Comparison of ENCODE assay signal across 19 cellular contexts in the genomic region with DNA sequence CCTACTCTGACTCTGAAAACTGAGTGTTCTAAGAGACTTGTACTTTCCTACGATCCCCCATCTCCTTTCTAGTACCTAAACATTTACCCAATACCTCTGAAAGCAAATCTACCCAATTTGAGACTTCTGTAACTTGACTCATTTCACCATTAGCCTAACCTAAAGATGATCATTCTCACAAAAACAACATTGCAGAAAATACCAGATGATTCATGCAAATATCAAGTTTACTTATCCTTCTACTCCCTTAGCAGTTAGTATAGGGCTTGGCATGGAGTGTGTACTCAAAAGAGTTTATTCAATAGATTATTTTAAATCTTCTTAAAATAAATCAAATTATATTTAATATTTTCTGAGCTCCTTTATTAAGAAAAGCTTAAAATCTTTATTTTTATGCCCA.
DNase-seq lines count a peak whose midpoint lies in the region; ATAC-seq and TF ChIP-seq lines count a peak whose summit lies in the region.
"Had no signal": no experiment of that assay in that cellular context is flagged by ENCODE, and none has a peak within 500 bp of the region (broad histone marks: within the 10 kb centered on the region; RNA-seq: fewer than 3 reads in every experiment).

No MANE protein-coding gene starts in this region.

- H3K36me3 Mint-ChIP-seq in CD4-positive, alpha-beta memory T cell, result no peaks in the 10 kb centered on the region
- H3K36me3 Mint-ChIP-seq: CD8-positive, alpha-beta T cell had no signal

- H3K9me3 ChIP-seq in PC-3 (ENCODE audit: low read length) (no peaks in the 10 kb centered on the region), adipocyte (ENCODE audit: control insufficient read depth, low read length) (peaks cover 5% of the 10 kb centered on the region)
- H3K9me3 ChIP-seq in CD4-positive, alpha-beta memory T cell (ENCODE audit: control insufficient read depth in 1 of 2, low read length in 2 of 2), result no peaks in the 10 kb centered on the region
- H3K9me3 ChIP-seq: A549, Caco-2 had no signal

- no peaks in the 10 kb centered on the region for H3K4me1 ChIP-seq in PC-3 (ENCODE audit: insufficient read depth, low read length)
- no peaks in the 10 kb centered on the region for H3K4me1 ChIP-seq in adipocyte (ENCODE audit: control insufficient read depth, insufficient read depth, low read length)
- H3K4me1 ChIP-seq in CD4-positive, alpha-beta memory T cell (ENCODE audit: insufficient read depth, low read length), result no peaks in the 10 kb centered on the region
- H3K4me1 ChIP-seq: A549, Caco-2 had no signal

- POLR2A ChIA-PET in PC-3 (lab: Charles Lee; ENCODE audit: unreplicated experiment), result no interaction called here
- POLR2A ChIA-PET in CD4-positive, alpha-beta memory T cell (lab: Charles Lee; ENCODE audit: partially characterized antibody), result no interaction called here

- H3K4me3 ChIP-seq in PC-3 (ENCODE audit: low read length) (no peak overlapping the region), adipocyte (ENCODE audit: low read length) (no peak overlapping the region), epithelial cell of esophagus (ENCODE audit: low read length) (no peak overlapping the region)
- H3K4me3 ChIP-seq in CD4-positive, alpha-beta memory T cell (ENCODE audit: low read length in 2 of 2), result no peak overlapping the region
- H3K4me3 ChIP-seq: A549, GM12878, GM23248 had no signal

- CTCF ChIA-PET in PC-3 (lab: Charles Lee), result no interaction called here
- CTCF ChIA-PET in CD4-positive, alpha-beta memory T cell (lab: Charles Lee; ENCODE audit: partially characterized antibody), result no interaction called here

- H3K27ac Mint-ChIP-seq in CD4-positive, alpha-beta memory T cell, result peak overlapping the region in 1 of 7 donors; percentile 5
- H3K27ac Mint-ChIP-seq: CD8-positive, alpha-beta T cell had no signal

- intact Hi-C loops in PC-3 (cut with micrococcal nuclease), result no loop called here
- intact Hi-C loops in CD4-positive, alpha-beta memory T cell (cut with micrococcal nuclease), result no loop called here

- no peak overlapping the region for H2AFZ ChIP-seq in PC-3 (ENCODE audit: low read length)
- H2AFZ ChIP-seq: GM23248 had no signal

- H4K20me1 ChIP-seq in PC-3 (ENCODE audit: low read length), result no peaks in the 10 kb centered on the region

- no peaks in the 10 kb centered on the region for H3K9me2 ChIP-seq in PC-3 (replicated peaks; ENCODE audit: low read length)

- H3K36me3 ChIP-seq in PC-3 (ENCODE audit: low read depth, low read length) (peaks cover 2% of the 10 kb centered on the region; the same call in 1 of the 2 replicates), adipocyte (ENCODE audit: control insufficient read depth, insufficient read depth, low read length, severe bottlenecking) (no peaks in the 10 kb centered on the region)
- H3K36me3 ChIP-seq in CD4-positive, alpha-beta memory T cell (ENCODE audit: insufficient read depth, low read length), result no peaks in the 10 kb centered on the region

- peaks cover 2 to 6% of the 10 kb centered on the region in 2 donors for H3K27me3 Mint-ChIP-seq in CD4-positive, alpha-beta memory T cell

- H3K9ac ChIP-seq in PC-3 (ENCODE audit: low read length) (no peak overlapping the region), adipocyte (ENCODE audit: low read length) (no peak overlapping the region)
- H3K9ac ChIP-seq: GM23248 had no signal

- DNase-seq in PC-3, result peak; percentile 30
- peak; percentile 32 for DNase-seq in adipocyte (ENCODE audit: low read depth)
- DNase-seq in epithelial cell of esophagus (ENCODE audit: low read depth), result peak; percentile 41
- no peak for DNase-seq in CD4-positive, alpha-beta memory T cell
- no peak for DNase-seq in AG08395 (ENCODE audit: low spot score)
- no peak for DNase-seq in DMS114 treated with DMSO at 0.1 percent for 48 hours (lab: John Stamatoyannopoulos, UW; ENCODE audit: unreplicated experiment)
- DNase-seq: 8988T; ACHN; C1 segment of cervical spinal cord; Caco-2; CD8-positive, alpha-beta T cell; DMS79; EL; GDM1; GM23248; H7; HCEC 1CT had no signal

- peaks cover 0 to 2% (median 0%) of the 10 kb centered on the region in 8 donors for H3K9me3 Mint-ChIP-seq in CD4-positive, alpha-beta memory T cell
- H3K9me3 Mint-ChIP-seq: CD8-positive, alpha-beta T cell had no signal

- no peak overlapping the region for H3K4me3 Mint-ChIP-seq in CD4-positive, alpha-beta memory T cell
- H3K4me3 Mint-ChIP-seq: CD8-positive, alpha-beta T cell had no signal

- H3K4me1 Mint-ChIP-seq in CD4-positive, alpha-beta memory T cell, result no peaks in the 10 kb centered on the region

- H3K79me2 ChIP-seq in PC-3 (ENCODE audit: low read length), result no peaks in the 10 kb centered on the region

- BruUV-seq in PC-3 (replicated peaks; lab: Mats Ljungman, UMichigan), result no TSS peak

- H3F3A ChIP-seq in PC-3 (ENCODE audit: low read length, unreplicated experiment), result no peaks in the 10 kb centered on the region

- peak; percentile 70; the same call in 1 of the 2 replicates for ATAC-seq in PC-3
- ATAC-seq: A549; CD8-positive, alpha-beta T cell; GM12878 had no signal

- no peak for TF ChIP-seq CTCF in PC-3 (conservative IDR thresholded peaks at IDR 0.05; ENCODE audit: low read depth, low read length)
- TF ChIP-seq CTCF in epithelial cell of esophagus (IDR thresholded peaks at IDR 0.05; ENCODE audit: insufficient read depth, low read depth, low read length, missing control alignments), result no peak

- H3K27ac ChIP-seq in PC-3 (ENCODE audit: low read length), result no peak overlapping the region
- H3K27ac ChIP-seq in CD4-positive, alpha-beta memory T cell (ENCODE audit: low read depth, low read length), result no peak overlapping the region
- H3K27ac ChIP-seq: A549, GM23248 had no signal

- H3K27me3 ChIP-seq in PC-3 (ENCODE audit: low read length) (no peaks in the 10 kb centered on the region), adipocyte (replicated peaks; ENCODE audit: control insufficient read depth, insufficient read depth, low read length) (no peaks in the 10 kb centered on the region)
- H3K27me3 ChIP-seq in CD4-positive, alpha-beta memory T cell (ENCODE audit: insufficient read depth, low read length), result no peaks in the 10 kb centered on the region

- no peak overlapping the region for H3K4me2 ChIP-seq in PC-3 (ENCODE audit: low read length)
- H3K4me2 ChIP-seq: A549 had no signal

Comparison
In these comparisons a context has a peak if more than half of its experiments do, and no peak if none do; other contexts are left out.
1. DNase-seq: peak in PC-3 (single experiment), adipocyte (single experiment) and epithelial cell of esophagus (single experiment); none in CD4-positive, alpha-beta memory T cell (0 of 5), AG08395 (single experiment) and DMS114 treated with DMSO at 0.1 percent for 48 hours (single experiment).